In genomic region chr16:29978564-29979270, GRCh38 we compare ENCODE assay signal across 3 cellular contexts.
TF ChIP-seq lines count a peak whose summit lies in the region.

No MANE protein-coding gene starts in this region.

TF ChIP-seq in SK-N-SH, 30 proteins besides CTCF, POLR2A, EP300 and RAD21 (continues in another document):
- no peak for TF ChIP-seq NFIC (IDR thresholded peaks at IDR 0.05; ENCODE audit: borderline replicate concordance)
- TF ChIP-seq REST (IDR thresholded peaks at IDR 0.05; ENCODE audit: low read depth, low read length): no peak
- no peak for TF ChIP-seq RCOR1 (IDR thresholded peaks at IDR 0.05; ENCODE audit: low read length)
- no peak for TF ChIP-seq GABPA (IDR thresholded peaks at IDR 0.05; ENCODE audit: low read depth)
- TF ChIP-seq TCF12 (IDR thresholded peaks at IDR 0.05): no peak
- no peak for TF ChIP-seq USF1 (IDR thresholded peaks at IDR 0.05; ENCODE audit: borderline replicate concordance, low read depth)
- no peak for TF ChIP-seq PBX3 (IDR thresholded peaks at IDR 0.05)
- no peak for TF ChIP-seq NRF1 (IDR thresholded peaks at IDR 0.05; ENCODE audit: low read depth, low read length)
- no peak for TF ChIP-seq RXRA (IDR thresholded peaks at IDR 0.05; ENCODE audit: borderline replicate concordance, low read depth)
- TF ChIP-seq FOXJ3 (CRISPR knock-in tag; IDR thresholded peaks at IDR 0.05): no peak
- no peak for TF ChIP-seq USF2 (IDR thresholded peaks at IDR 0.05; ENCODE audit: borderline replicate concordance, low read depth, low read length)

TF ChIP-seq in SK-N-SH treated with all-trans-retinoic acid at 6 μM for 48 hours, 23 proteins besides CTCF, POLR2A, EP300 and RAD21:
- TF ChIP-seq ESRRG (CRISPR knock-in tag; IDR thresholded peaks at IDR 0.05): no peak
TF ChIP-seq in SK-N-SH treated with all-trans-retinoic acid at 6 μM for 48 hours: peak in this region for 0.

TF ChIP-seq in endothelial cell of umbilical vein, 7 proteins besides CTCF, POLR2A, EP300 and RAD21:
- no peak for TF ChIP-seq POLR2AphosphoS5 (IDR thresholded peaks at IDR 0.05; ENCODE audit: insufficient read depth, low read depth, low read length)
- TF ChIP-seq GATA2 (IDR thresholded peaks at IDR 0.05; ENCODE audit: insufficient read depth, insufficient read length, low read depth, low read length): no peak
- no peak for TF ChIP-seq MYC (IDR thresholded peaks at IDR 0.05; ENCODE audit: low read depth, low read length)
- no peak for TF ChIP-seq MAX (IDR thresholded peaks at IDR 0.05; ENCODE audit: insufficient read depth, insufficient read length)
- no peak for TF ChIP-seq EZH2 (IDR thresholded peaks at IDR 0.05; ENCODE audit: borderline replicate concordance, low read depth, low read length, severe bottlenecking)
- TF ChIP-seq JUN (IDR thresholded peaks at IDR 0.05; ENCODE audit: borderline replicate concordance, insufficient read depth, insufficient read length, low read depth): no peak
- TF ChIP-seq FOS (IDR thresholded peaks at IDR 0.05; ENCODE audit: borderline replicate concordance, insufficient read depth, low read length): no peak
